In the genomic region with DNA sequence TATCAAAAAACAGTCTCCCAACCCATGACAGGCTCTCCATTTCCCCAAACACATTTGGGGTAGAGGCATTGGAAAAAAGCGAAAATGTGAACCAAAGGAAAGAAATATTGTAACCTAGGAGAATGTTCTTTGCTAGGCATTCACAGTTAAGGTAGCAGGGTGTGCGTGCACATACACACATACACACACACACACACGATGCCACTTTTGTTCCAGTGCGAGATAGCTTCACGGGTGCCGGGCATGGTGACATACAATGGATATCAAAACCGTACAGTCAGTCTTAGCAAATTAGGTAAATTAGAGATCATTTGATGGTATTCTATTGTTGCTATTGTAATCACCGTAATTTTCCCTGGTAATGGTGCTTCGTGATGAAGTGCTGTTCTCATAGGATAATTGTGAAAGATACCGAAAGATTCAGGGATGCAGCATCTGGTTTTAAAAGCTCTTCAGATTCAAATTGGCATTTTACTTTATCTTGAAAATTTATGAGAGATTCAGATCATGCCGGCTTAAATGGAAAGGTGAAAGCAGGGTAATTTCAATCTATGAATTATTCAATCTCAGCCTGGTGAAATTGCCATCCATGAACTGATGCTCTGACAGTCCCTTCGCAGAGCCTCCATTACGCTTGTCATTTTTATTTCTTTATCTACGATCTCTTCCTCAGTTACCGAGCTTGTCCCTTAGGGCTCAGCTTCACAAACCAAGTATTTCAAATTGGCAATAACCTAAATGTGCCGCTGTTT, we compare ENCODE assay signal across 9 cellular contexts.
"Had no signal": no experiment of that assay in that cellular context is flagged by ENCODE, and none has a peak within 500 bp of the region (broad histone marks: within the 10 kb centered on the region; RNA-seq: fewer than 3 reads in every experiment).

No MANE protein-coding gene starts in this region.

- H3K4me1 ChIP-seq: suprapubic skin, upper lobe of left lung had no signal

- DNase-seq: activated CD4-positive, alpha-beta T cell treated with anti-CD3 and anti-CD28 coated beads, Interleukin-2, amount 50 U/mL, for 4 hours; activated T-cell treated with anti-CD3 and anti-CD28 coated beads, Interleukin-2, amount 50 U/mL, for 1 hour; amniotic stem cell; body of pancreas; hippocampal formation; stimulated activated CD4-positive, alpha-beta T cell treated with anti-CD3 and anti-CD28 coated beads, Interleukin-2, amount 100 ng/mL, for 48 hours; stimulated activated naive CD4-positive, alpha-beta T cell treated with Interleukin-2 at 50 U/mL for 16 hours; upper lobe of left lung had no signal

- H3K27me3 ChIP-seq: body of pancreas, suprapubic skin, upper lobe of left lung had no signal

- H3K36me3 ChIP-seq: suprapubic skin, upper lobe of left lung had no signal

- H3K4me3 ChIP-seq: body of pancreas, suprapubic skin, upper lobe of left lung had no signal

- H3K27ac ChIP-seq: body of pancreas, suprapubic skin, upper lobe of left lung had no signal

- H3K9me3 ChIP-seq: body of pancreas, suprapubic skin, upper lobe of left lung had no signal
